In genomic region chr5:109697339-109697738, GRCh38 we compare ENCODE assay signal across 1 cellular context.
TF ChIP-seq lines count a peak whose summit lies in the region.

No MANE protein-coding gene starts in this region.

TF ChIP-seq in H1, 55 proteins besides CTCF, POLR2A, EP300 and RAD21:
- TF ChIP-seq KDM4A (IDR thresholded peaks at IDR 0.05; ENCODE audit: low read depth, low read length, severe bottlenecking) (no peak), MAFK (IDR thresholded peaks at IDR 0.05; ENCODE audit: low read depth, low read length) (peak; percentile 90)
